ENCODE assay signal across 27 cellular contexts in genomic region chr13:32140109-32140508, GRCh38.
"Had no signal": no experiment of that assay in that cellular context is flagged by ENCODE, and none has a peak within 500 bp of the region (broad histone marks: within the 10 kb centered on the region; RNA-seq: fewer than 3 reads in every experiment).

No MANE protein-coding gene starts in this region.

- FAIRE-seq: colon, endothelial cell of umbilical vein had no signal

- H3K4me3 ChIP-seq: colonic mucosa, coronary artery, dorsolateral prefrontal cortex, esophagus muscularis mucosa, esophagus squamous epithelium, gastrocnemius medialis, gastroesophageal sphincter, heart left ventricle, heart right ventricle had no signal

- H3K9me3 ChIP-seq: colonic mucosa, esophagus muscularis mucosa, esophagus squamous epithelium, gastrocnemius medialis, gastroesophageal sphincter, heart left ventricle, heart right ventricle had no signal

- H3K27ac ChIP-seq: colonic mucosa, dorsolateral prefrontal cortex, epithelial cell of prostate, esophagus muscularis mucosa, esophagus squamous epithelium, foreskin keratinocyte, gastrocnemius medialis, gastroesophageal sphincter, heart left ventricle, heart right ventricle had no signal

- H3K4me1 ChIP-seq: colonic mucosa, esophagus squamous epithelium, gastrocnemius medialis had no signal

- H3K27me3 Mint-ChIP-seq: dendritic cell treated with granulocyte-macrophage colony-stimulating factor and Interleukin-4, amounts not matched to agents 40 ng/mL and 50 ng/mL, for 4 days had no signal

- H3K9me3 Mint-ChIP-seq: dendritic cell treated with granulocyte-macrophage colony-stimulating factor and Interleukin-4, amounts not matched to agents 40 ng/mL and 50 ng/mL, for 4 days; effector memory CD8-positive, alpha-beta T cell; endodermal cell had no signal

- H3K4me3 Mint-ChIP-seq: dendritic cell treated with granulocyte-macrophage colony-stimulating factor and Interleukin-4, amounts not matched to agents 40 ng/mL and 50 ng/mL, for 4 days; effector memory CD8-positive, alpha-beta T cell; endodermal cell had no signal

- H3K27me3 ChIP-seq: colonic mucosa, dorsolateral prefrontal cortex, esophagus muscularis mucosa, esophagus squamous epithelium, foreskin keratinocyte, gastrocnemius medialis, gastroesophageal sphincter, heart left ventricle, heart right ventricle had no signal

- H3K27ac Mint-ChIP-seq: dendritic cell treated with granulocyte-macrophage colony-stimulating factor and Interleukin-4, amounts not matched to agents 40 ng/mL and 50 ng/mL, for 4 days; effector memory CD8-positive, alpha-beta T cell; endodermal cell had no signal

- H3K36me3 ChIP-seq: colonic mucosa, esophagus squamous epithelium, gastroesophageal sphincter had no signal

- ATAC-seq: effector memory CD8-positive, alpha-beta T cell; esophagus mucosa; foreskin keratinocyte; gastrocnemius medialis; gastroesophageal sphincter; heart left ventricle; heart right ventricle had no signal

- DNase-seq: colonic mucosa; cortex of kidney; dermis blood vessel endothelial cell; dorsolateral prefrontal cortex; effector CD4-positive, alpha-beta T cell; effector CD8-positive, alpha-beta T cell; effector memory CD4-positive, alpha-beta T cell; effector memory CD8-positive, alpha-beta T cell; endodermal cell; erythroblast; esophagus squamous epithelium; foreskin fibroblast; foreskin keratinocyte; foreskin melanocyte; gastrocnemius medialis; glutamatergic neuron; head of caudate nucleus; heart left ventricle; heart right ventricle had no signal
